11 cellular contexts compared by ENCODE assay signal in the genomic region with DNA sequence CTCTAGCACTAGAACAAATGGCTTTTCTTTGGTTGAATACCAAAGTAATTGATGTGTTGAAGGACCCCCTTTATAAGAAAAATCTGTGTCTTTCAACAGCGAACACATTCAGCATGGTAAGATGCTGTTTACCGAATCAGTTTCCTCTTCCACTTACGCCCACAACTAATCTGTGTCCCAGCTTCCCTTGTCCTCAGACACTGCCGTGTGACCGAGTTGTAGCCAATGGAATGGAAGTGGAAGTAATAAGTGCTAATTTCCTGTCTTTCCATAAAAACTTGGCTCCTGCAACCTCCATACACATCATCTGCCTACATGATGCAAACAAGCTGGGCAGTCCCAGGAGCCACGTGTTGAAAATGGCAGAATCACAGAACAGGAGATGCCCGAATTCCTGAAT. TPM values are rescaled to one million over a fixed set of nuclear protein-coding genes. Genes with fewer than 3 reads are reported as not detected.
DNase-seq lines count a peak whose midpoint lies in the region; ATAC-seq and TF ChIP-seq lines count a peak whose summit lies in the region.
"Had no signal": no experiment of that assay in that cellular context is flagged by ENCODE, and none has a peak within 500 bp of the region (broad histone marks: within the 10 kb centered on the region; RNA-seq: fewer than 3 reads in every experiment).

No MANE protein-coding gene starts in this region.

- H3K27ac ChIP-seq in body of pancreas = peak overlapping the region in 1 of 4 donors; percentile 34
- H3K27ac ChIP-seq: BLaER1 treated with 17β-estradiol and CSF1 and Interleukin-3, amounts not matched to agents 10 nM and 100 nM had no signal

- H3K36me3 ChIP-seq in body of pancreas (replicated peaks in 1 of 2; ENCODE audit: insufficient read depth in 1 of 2, low read depth in 2 of 2) = peaks cover 0 to under 1% of the 10 kb centered on the region in 2 donors

- intact Hi-C loops in body of pancreas (cut with DNase I) = no loop called here

- peak; percentile 86 for DNase-seq in AG10803 (ENCODE audit: low read depth)
- DNase-seq in body of pancreas = peak in 1 of 4 donors; percentile 27
- peak; percentile 48 for DNase-seq in iris pigment epithelial cell (ENCODE audit: low read depth)
- no peak for DNase-seq in NCI-H510A treated with DMSO at 0.1 percent for 48 hours (lab: John Stamatoyannopoulos, UW)
- DNase-seq in NCI-H2029 treated with DMSO at 0.1 percent for 48 hours (lab: John Stamatoyannopoulos, UW) = no peak
- no peak for DNase-seq in NCI-H146 treated with DMSO at 0.1 percent for 48 hours (lab: John Stamatoyannopoulos, UW; ENCODE audit: unreplicated experiment)
- DNase-seq: GF-D8, GOT3, MM.1S, NCI-H69 had no signal

- H3K4me3 ChIP-seq in AG10803 (ENCODE audit: low read length) (no peak overlapping the region), body of pancreas (no peak overlapping the region)
- H3K4me3 ChIP-seq: BLaER1 treated with 17β-estradiol and CSF1 and Interleukin-3, amounts not matched to agents 10 nM and 100 nM had no signal

- 71 to 84% methylated on average over 7 of the region's 7 CpGs for WGBS in body of pancreas, 2 donors

- no peak for TF ChIP-seq CTCF in AG10803 (conservative IDR thresholded peaks at IDR 0.05; ENCODE audit: low read length)
- TF ChIP-seq CTCF in body of pancreas (IDR thresholded peaks at IDR 0.05) = no peak

- ATAC-seq in body of pancreas = peak; percentile 38

- no peaks in the 10 kb centered on the region for H3K9me3 ChIP-seq in body of pancreas
- H3K9me3 ChIP-seq: BLaER1 treated with 17β-estradiol and CSF1 and Interleukin-3, amounts not matched to agents 10 nM and 100 nM had no signal

- TF ChIP-seq POLR2A in body of pancreas (IDR thresholded peaks at IDR 0.05) = no peak

- H3K27me3 ChIP-seq in body of pancreas = no peaks in the 10 kb centered on the region
- H3K27me3 ChIP-seq: BLaER1 treated with 17β-estradiol and CSF1 and Interleukin-3, amounts not matched to agents 10 nM and 100 nM had no signal

- H3K4me1 ChIP-seq in body of pancreas = no peaks in the 10 kb centered on the region

RNA-seq across cellular contexts. Expression of a gene that starts 10.4 kb away (rescaled TPM):
- 10 to 100 TPM; 76.5 to 79.9 TPM for total RNA-seq in body of pancreas

RNA-seq across cellular contexts. Expression of a gene that starts 32.4 kb away (rescaled TPM):
- total RNA-seq in body of pancreas = 100 to 1,000 TPM in 1 of 2 donors, 10 to 100 TPM in 1; 75.5 to 139 TPM

RNA-seq across cellular contexts. Expression of a gene that starts 36.7 kb away (rescaled TPM):
- 10 to 100 TPM; 27.5 to 63.9 TPM for total RNA-seq in body of pancreas

RNA-seq across cellular contexts. Expression of a gene that starts 40.7 kb away (rescaled TPM):
- total RNA-seq in body of pancreas = 1 to 10 TPM in 1 of 2 donors, not detected in 1; 1.0 TPM

RNA-seq across cellular contexts. Expression of a gene that starts 46.3 kb away (rescaled TPM):
- 100 to 1,000 TPM in 1 of 2 donors, 10 to 100 TPM in 1; 57.9 to 125 TPM for total RNA-seq in body of pancreas

Comparison
In these comparisons a context has a peak if more than half of its experiments do, and no peak if none do; other contexts are left out.
1. DNase-seq: peak in AG10803 (single experiment) and iris pigment epithelial cell (single experiment); none in NCI-H510A treated with DMSO at 0.1 percent for 48 hours (single experiment), NCI-H2029 treated with DMSO at 0.1 percent for 48 hours (single experiment) and NCI-H146 treated with DMSO at 0.1 percent for 48 hours (single experiment).